Comparison of ENCODE assay signal across 7 cellular contexts in genomic region chr2:241921631-241922030, GRCh38. TPM values are rescaled to one million over a fixed set of nuclear protein-coding genes. Genes with fewer than 3 reads are reported as not detected.
"Had no signal": no experiment of that assay in that cellular context is flagged by ENCODE, and none has a peak within 500 bp of the region (broad histone marks: within the 10 kb centered on the region; RNA-seq: fewer than 3 reads in every experiment).

No MANE protein-coding gene starts in this region.

RNA-seq across cellular contexts. Expression of gene RTP5, which starts 52.1 kb away (rescaled TPM):
- total RNA-seq: activated B cell treated with CpG ODN at 0.5 μM for 24 hours; activated CD4-positive, alpha-beta T cell treated with anti-CD3 and anti-CD28 coated beads, Interleukin-2, amount 10 ng/mL, durations not matched to agents 24 days and 14 days; activated CD4-positive, alpha-beta T cell treated with anti-CD3 and anti-CD28 coated beads, Interleukin-2, amount 10 ng/mL, durations not matched to agents 7 days and 5 days; activated CD8-positive, alpha-beta memory T cell treated with anti-CD3 and anti-CD28 coated beads, Interleukin-2, amount 10 ng/mL, durations not matched to agents 7 days and 5 days; activated CD8-positive, alpha-beta T cell treated with anti-CD3 and anti-CD28 coated beads, Interleukin-2, amount 10 ng/mL, durations not matched to agents 7 days and 5 days; T-helper 1 cell treated with Interleukin-12 subunit alpha and Interleukin-12 subunit beta and Interleukin-4 antibody, amounts not matched to agents 30 ng/mL and 1 ng/mL, for 36 hours; WTC11 had no signal
